Comparison of ENCODE assay signal across 1 cellular context in the genomic region with DNA sequence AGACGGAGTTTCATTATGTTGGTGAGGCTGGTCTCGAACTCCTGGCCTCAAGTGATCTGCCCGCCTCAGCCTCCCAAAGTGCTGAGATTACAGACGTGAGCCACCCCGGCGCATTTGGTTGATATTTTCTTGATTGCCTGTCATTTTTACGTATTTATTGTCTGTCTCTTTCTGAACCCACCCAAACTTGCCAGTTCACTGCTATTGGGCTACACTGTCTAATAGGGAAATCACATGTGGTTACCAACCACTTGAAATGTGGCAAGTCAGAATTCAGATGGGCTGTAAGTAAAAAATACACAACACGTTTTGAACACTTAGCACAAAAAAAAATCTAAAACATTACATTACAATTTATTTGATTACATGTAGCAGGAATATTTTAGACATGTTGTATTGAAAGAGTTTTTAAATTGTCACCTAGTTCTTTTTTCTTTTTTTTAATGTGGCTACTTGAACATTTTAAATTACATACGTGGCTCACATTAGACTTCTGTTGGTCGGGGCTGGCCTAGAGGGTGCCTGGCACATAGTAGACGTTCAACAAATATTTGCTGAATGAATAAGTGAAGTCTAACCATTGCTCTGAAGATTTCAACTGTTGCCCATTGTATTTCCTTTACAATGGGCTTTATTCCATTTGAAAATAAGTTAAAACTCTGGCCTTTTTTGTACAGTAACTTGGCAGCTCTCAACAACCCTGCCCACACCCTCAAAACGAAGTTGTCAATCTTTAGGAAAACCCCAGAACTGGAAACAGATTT.
TF ChIP-seq lines count a peak whose summit lies in the region.

No MANE protein-coding gene starts in this region.

TF ChIP-seq in SK-N-SH treated with all-trans-retinoic acid at 6 μM for 48 hours, 23 proteins besides CTCF, POLR2A, EP300 and RAD21 (continued from another document):
- TF ChIP-seq, protein P1, sequence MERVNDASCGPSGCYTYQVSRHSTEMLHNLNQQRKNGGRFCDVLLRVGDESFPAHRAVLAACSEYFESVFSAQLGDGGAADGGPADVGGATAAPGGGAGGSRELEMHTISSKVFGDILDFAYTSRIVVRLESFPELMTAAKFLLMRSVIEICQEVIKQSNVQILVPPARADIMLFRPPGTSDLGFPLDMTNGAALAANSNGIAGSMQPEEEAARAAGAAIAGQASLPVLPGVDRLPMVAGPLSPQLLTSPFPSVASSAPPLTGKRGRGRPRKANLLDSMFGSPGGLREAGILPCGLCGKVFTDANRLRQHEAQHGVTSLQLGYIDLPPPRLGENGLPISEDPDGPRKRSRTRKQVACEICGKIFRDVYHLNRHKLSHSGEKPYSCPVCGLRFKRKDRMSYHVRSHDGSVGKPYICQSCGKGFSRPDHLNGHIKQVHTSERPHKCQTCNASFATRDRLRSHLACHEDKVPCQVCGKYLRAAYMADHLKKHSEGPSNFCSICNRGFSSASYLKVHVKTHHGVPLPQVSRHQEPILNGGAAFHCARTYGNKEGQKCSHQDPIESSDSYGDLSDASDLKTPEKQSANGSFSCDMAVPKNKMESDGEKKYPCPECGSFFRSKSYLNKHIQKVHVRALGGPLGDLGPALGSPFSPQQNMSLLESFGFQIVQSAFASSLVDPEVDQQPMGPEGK (CRISPR knock-in tag; IDR thresholded peaks at IDR 0.05; ENCODE audit: borderline replicate concordance) = no peak
- no peak for TF ChIP-seq ESRRG (CRISPR knock-in tag; IDR thresholded peaks at IDR 0.05)
